Comparison of ENCODE assay signal across 15 cellular contexts in genomic region chr7:3912291-3912690, GRCh38.
"Had no signal": no experiment of that assay in that cellular context is flagged by ENCODE, and none has a peak within 500 bp of the region (broad histone marks: within the 10 kb centered on the region; RNA-seq: fewer than 3 reads in every experiment).

No MANE protein-coding gene starts in this region.

- H3K27ac Mint-ChIP-seq: dendritic cell treated with granulocyte-macrophage colony-stimulating factor and Interleukin-4, amounts not matched to agents 40 ng/mL and 50 ng/mL, for 4 days; effector memory CD8-positive, alpha-beta T cell; natural killer cell treated with Interleukin-12 subunit alpha and Interleukin-12 subunit beta and Interleukin-15 and Interleukin-18, amount 100 ng/mL, for 72 hours; T-helper 17 cell had no signal

- H3K27me3 ChIP-seq: body of pancreas, upper lobe of right lung had no signal

- H3K27ac ChIP-seq: body of pancreas, epithelial cell of prostate, suprapubic skin, upper lobe of right lung had no signal

- H3K4me3 ChIP-seq: body of pancreas, suprapubic skin, upper lobe of right lung had no signal

- FAIRE-seq: TTC549 had no signal

- H3K9me3 Mint-ChIP-seq: effector memory CD8-positive, alpha-beta T cell; natural killer cell treated with Interleukin-12 subunit alpha and Interleukin-12 subunit beta and Interleukin-15 and Interleukin-18, amount 100 ng/mL, for 72 hours had no signal

- H3K9me3 ChIP-seq: body of pancreas, suprapubic skin, upper lobe of right lung had no signal

- H3K36me3 ChIP-seq: suprapubic skin, upper lobe of right lung had no signal

- H3K4me1 Mint-ChIP-seq: T-helper 17 cell had no signal

- ATAC-seq: body of pancreas; effector memory CD8-positive, alpha-beta T cell; left lobe of liver; natural killer cell treated with Interleukin-12 subunit alpha and Interleukin-12 subunit beta and Interleukin-15 and Interleukin-18, amount 100 ng/mL, for 72 hours; T-helper 17 cell; upper lobe of right lung had no signal

- H3K4me3 Mint-ChIP-seq: dendritic cell treated with granulocyte-macrophage colony-stimulating factor and Interleukin-4, amounts not matched to agents 40 ng/mL and 50 ng/mL, for 4 days; effector memory CD8-positive, alpha-beta T cell; natural killer cell treated with Interleukin-12 subunit alpha and Interleukin-12 subunit beta and Interleukin-15 and Interleukin-18, amount 100 ng/mL, for 72 hours had no signal

- DNase-seq: activated naive CD4-positive, alpha-beta T cell treated with anti-CD3 and anti-CD28 coated beads, Interleukin-2, amount 50 U/mL, for 16 hours; body of pancreas; cerebellar nuclear complex; effector memory CD8-positive, alpha-beta T cell; glutamatergic neuron; stimulated activated CD4-positive, alpha-beta T cell treated with anti-CD3 and anti-CD28 coated beads, Interleukin-12 subunit alpha, Interleukin-12 subunit beta, amount 100 ng/mL, for 4 hours; stimulated activated naive CD8-positive, alpha-beta T cell treated with anti-CD3 and anti-CD28 coated beads, Interleukin-15, Interleukin-2, amounts not matched to agents 100 U/mL and 50 U/mL, for 24 hours; T-helper 17 cell; upper lobe of right lung had no signal

- H3K36me3 Mint-ChIP-seq: natural killer cell treated with Interleukin-12 subunit alpha and Interleukin-12 subunit beta and Interleukin-15 and Interleukin-18, amount 100 ng/mL, for 72 hours had no signal

- H3K4me1 ChIP-seq: suprapubic skin, upper lobe of right lung had no signal
